Comparison of ENCODE assay signal across 2 cellular contexts in the genomic region with DNA sequence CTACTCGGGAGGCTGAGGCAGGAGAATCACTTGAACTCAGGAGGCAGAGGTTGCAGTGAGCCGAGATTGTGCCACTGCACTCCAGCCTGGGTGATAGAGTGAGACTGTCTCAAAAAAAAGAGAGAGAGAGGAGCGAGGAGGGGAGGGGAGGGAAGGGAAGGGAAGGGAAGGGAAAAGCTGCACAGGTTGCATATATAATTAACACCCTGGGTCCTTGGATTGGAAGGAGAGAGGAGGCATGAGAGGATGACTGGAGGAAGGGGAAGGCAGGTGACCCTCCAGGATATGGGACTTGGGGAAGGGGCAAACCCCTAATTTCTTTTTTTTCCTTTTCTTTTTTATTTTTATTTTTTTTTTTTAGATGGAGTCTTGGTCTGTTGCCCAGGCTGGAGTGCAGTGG. TPM values are rescaled to one million over a fixed set of nuclear protein-coding genes. Genes with fewer than 3 reads are reported as not detected.
"Had no signal": no experiment of that assay in that cellular context is flagged by ENCODE, and none has a peak within 500 bp of the region (broad histone marks: within the 10 kb centered on the region; RNA-seq: fewer than 3 reads in every experiment).

No MANE protein-coding gene starts in this region.

RNA-seq across cellular contexts. Expression of gene SNAI1, which starts 28.8 kb away (rescaled TPM):
- total RNA-seq: occipital lobe, temporal lobe had no signal
